8 cellular contexts compared by ENCODE assay signal in genomic region chr1:207866471-207867135, GRCh38. TPM values are rescaled to one million over a fixed set of nuclear protein-coding genes. Genes with fewer than 3 reads are reported as not detected.
DNase-seq lines count a peak whose midpoint lies in the region; ATAC-seq and TF ChIP-seq lines count a peak whose summit lies in the region.

No MANE protein-coding gene starts in this region.

- no peak overlapping the region for H3K27ac Mint-ChIP-seq in GM23338

- no peaks in the 10 kb centered on the region for H3K9me3 Mint-ChIP-seq in GM23338

- TF ChIP-seq POLR2A in NB4 (IDR thresholded peaks at IDR 0.05; ENCODE audit: extremely low read depth, insufficient read length) = no peak

- H3K9me2 ChIP-seq in GM23338 (ENCODE audit: insufficient read depth) = no peaks in the 10 kb centered on the region

- no peak overlapping the region for H3K4me3 Mint-ChIP-seq in GM23338

- H3K36me3 ChIP-seq in GM23338 (ENCODE audit: insufficient read depth) = no peaks in the 10 kb centered on the region

- H3F3A ChIP-seq in GM23338 (replicated peaks; ENCODE audit: low read depth) = 0 out of 2 replicates have a peak, but pooled peaks cover 4% of the 10 kb centered on the region

- no peak for ATAC-seq in GM23338
- ATAC-seq in GM21360 (IDR thresholded peaks at IDR 0.05; ENCODE audit: unreplicated experiment) = no peak

- H3K27ac ChIP-seq in 22Rv1 (peak overlapping the region; percentile 95), GM23338 (ENCODE audit: low read depth) (no peak overlapping the region)

- peaks cover 10% of the 10 kb centered on the region for H3K4me1 Mint-ChIP-seq in GM23338

- H4K20me1 ChIP-seq in GM23338 (replicated peaks; ENCODE audit: insufficient read depth) = no peaks in the 10 kb centered on the region

- peak; percentile 46 for DNase-seq in NB4 (ENCODE audit: low read depth)
- DNase-seq in choroid plexus epithelial cell (ENCODE audit: low read depth) = peak; percentile 80
- peak; percentile 47 for DNase-seq in middle frontal gyrus (ENCODE audit: extremely low spot score, low spot score)
- DNase-seq in ureter (ENCODE audit: low spot score) = peak; percentile 72
- DNase-seq in GM23338 (ENCODE audit: low spot score) = no peak
- no peak for DNase-seq in NCI-H446 (lab: John Stamatoyannopoulos, UW)

- TF ChIP-seq CTCF in 22Rv1 (IDR thresholded peaks at IDR 0.05) = no peak
- TF ChIP-seq CTCF in NB4 (IDR thresholded peaks at IDR 0.05; ENCODE audit: low read depth, low read length) = no peak
- TF ChIP-seq CTCF in choroid plexus epithelial cell (conservative IDR thresholded peaks at IDR 0.05; ENCODE audit: low read depth, low read length) = no peak
- no peak for TF ChIP-seq CTCF in GM23338 (conservative IDR thresholded peaks at IDR 0.05; ENCODE audit: low read depth in 2 of 2)

- peaks cover 19% of the 10 kb centered on the region for H3K27me3 Mint-ChIP-seq in GM23338 (ENCODE audit: insufficient read depth, low read depth, poor library complexity)

- no peaks in the 10 kb centered on the region for H3K36me3 Mint-ChIP-seq in GM23338 (ENCODE audit: low read depth)

- H3K4me3 ChIP-seq in NB4 (ENCODE audit: low read depth, low read length) (peak overlapping the region; percentile 32), choroid plexus epithelial cell (ENCODE audit: low read depth, low read length) (no peak overlapping the region), GM23338 (no peak overlapping the region)

- H3K79me2 ChIP-seq in GM23338 (replicated peaks; ENCODE audit: insufficient read depth) = no peaks in the 10 kb centered on the region

- H3K4me1 ChIP-seq in GM23338 (ENCODE audit: insufficient read depth) = peaks cover 7% of the 10 kb centered on the region; the same call in 1 of the 2 replicates

- H3K4me2 ChIP-seq in GM23338 = no peak overlapping the region

- peaks cover 28% of the 10 kb centered on the region for H3K27me3 ChIP-seq in GM23338 (ENCODE audit: insufficient read depth)

- no peak overlapping the region for H2AFZ ChIP-seq in GM23338

TF ChIP-seq in GM23338, 12 proteins besides CTCF, POLR2A, EP300 and RAD21:
- TF ChIP-seq ZNF114 (CRISPR knock-in tag; IDR thresholded peaks at IDR 0.05) (no peak), CREB1 (CRISPR knock-in tag; IDR thresholded peaks at IDR 0.05; ENCODE audit: low read depth) (no peak), ZNF331 (CRISPR knock-in tag; IDR thresholded peaks at IDR 0.05; ENCODE audit: low read depth) (no peak), EZH2phosphoT487 (IDR thresholded peaks at IDR 0.05; ENCODE audit: unreplicated experiment) (no peak), NANOG (IDR thresholded peaks at IDR 0.05; ENCODE audit: borderline replicate concordance) (no peak), STAT1 (IDR thresholded peaks at IDR 0.05; ENCODE audit: unreplicated experiment) (no peak), JUNB (IDR thresholded peaks at IDR 0.05; ENCODE audit: unreplicated experiment) (no peak), EZH2 (IDR thresholded peaks at IDR 0.05; ENCODE audit: low read depth, unreplicated experiment) (no peak), ETS1 (IDR thresholded peaks at IDR 0.05) (no peak), POLR2AphosphoS5 (IDR thresholded peaks at IDR 0.05; ENCODE audit: low read depth) (no peak)
- TF ChIP-seq, protein P1, sequence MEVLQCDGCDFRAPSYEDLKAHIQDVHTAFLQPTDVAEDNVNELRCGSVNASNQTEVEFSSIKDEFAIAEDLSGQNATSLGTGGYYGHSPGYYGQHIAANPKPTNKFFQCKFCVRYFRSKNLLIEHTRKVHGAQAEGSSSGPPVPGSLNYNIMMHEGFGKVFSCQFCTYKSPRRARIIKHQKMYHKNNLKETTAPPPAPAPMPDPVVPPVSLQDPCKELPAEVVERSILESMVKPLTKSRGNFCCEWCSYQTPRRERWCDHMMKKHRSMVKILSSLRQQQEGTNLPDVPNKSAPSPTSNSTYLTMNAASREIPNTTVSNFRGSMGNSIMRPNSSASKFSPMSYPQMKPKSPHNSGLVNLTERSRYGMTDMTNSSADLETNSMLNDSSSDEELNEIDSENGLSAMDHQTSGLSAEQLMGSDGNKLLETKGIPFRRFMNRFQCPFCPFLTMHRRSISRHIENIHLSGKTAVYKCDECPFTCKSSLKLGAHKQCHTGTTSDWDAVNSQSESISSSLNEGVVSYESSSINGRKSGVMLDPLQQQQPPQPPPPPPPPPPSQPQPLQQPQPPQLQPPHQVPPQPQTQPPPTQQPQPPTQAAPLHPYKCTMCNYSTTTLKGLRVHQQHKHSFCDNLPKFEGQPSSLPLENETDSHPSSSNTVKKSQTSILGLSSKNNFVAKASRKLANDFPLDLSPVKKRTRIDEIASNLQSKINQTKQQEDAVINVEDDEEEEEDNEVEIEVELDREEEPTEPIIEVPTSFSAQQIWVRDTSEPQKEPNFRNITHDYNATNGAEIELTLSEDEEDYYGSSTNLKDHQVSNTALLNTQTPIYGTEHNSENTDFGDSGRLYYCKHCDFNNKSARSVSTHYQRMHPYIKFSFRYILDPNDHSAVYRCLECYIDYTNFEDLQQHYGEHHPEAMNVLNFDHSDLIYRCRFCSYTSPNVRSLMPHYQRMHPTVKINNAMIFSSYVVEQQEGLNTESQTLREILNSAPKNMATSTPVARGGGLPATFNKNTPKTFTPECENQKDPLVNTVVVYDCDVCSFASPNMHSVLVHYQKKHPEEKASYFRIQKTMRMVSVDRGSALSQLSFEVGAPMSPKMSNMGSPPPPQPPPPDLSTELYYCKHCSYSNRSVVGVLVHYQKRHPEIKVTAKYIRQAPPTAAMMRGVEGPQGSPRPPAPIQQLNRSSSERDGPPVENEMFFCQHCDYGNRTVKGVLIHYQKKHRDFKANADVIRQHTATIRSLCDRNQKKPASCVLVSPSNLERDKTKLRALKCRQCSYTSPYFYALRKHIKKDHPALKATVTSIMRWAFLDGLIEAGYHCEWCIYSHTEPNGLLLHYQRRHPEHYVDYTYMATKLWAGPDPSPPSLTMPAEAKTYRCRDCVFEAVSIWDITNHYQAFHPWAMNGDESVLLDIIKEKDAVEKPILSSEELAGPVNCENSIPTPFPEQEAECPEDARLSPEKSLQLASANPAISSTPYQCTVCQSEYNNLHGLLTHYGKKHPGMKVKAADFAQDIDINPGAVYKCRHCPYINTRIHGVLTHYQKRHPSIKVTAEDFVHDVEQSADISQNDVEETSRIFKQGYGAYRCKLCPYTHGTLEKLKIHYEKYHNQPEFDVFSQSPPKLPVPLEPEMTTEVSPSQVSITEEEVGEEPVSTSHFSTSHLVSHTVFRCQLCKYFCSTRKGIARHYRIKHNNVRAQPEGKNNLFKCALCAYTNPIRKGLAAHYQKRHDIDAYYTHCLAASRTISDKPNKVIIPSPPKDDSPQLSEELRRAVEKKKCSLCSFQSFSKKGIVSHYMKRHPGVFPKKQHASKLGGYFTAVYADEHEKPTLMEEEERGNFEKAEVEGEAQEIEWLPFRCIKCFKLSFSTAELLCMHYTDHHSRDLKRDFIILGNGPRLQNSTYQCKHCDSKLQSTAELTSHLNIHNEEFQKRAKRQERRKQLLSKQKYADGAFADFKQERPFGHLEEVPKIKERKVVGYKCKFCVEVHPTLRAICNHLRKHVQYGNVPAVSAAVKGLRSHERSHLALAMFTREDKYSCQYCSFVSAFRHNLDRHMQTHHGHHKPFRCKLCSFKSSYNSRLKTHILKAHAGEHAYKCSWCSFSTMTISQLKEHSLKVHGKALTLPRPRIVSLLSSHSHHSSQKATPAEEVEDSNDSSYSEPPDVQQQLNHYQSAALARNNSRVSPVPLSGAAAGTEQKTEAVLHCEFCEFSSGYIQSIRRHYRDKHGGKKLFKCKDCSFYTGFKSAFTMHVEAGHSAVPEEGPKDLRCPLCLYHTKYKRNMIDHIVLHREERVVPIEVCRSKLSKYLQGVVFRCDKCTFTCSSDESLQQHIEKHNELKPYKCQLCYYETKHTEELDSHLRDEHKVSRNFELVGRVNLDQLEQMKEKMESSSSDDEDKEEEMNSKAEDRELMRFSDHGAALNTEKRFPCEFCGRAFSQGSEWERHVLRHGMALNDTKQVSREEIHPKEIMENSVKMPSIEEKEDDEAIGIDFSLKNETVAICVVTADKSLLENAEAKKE (CRISPR knock-in tag; IDR thresholded peaks at IDR 0.05) = no peak
- TF ChIP-seq, protein P2, sequence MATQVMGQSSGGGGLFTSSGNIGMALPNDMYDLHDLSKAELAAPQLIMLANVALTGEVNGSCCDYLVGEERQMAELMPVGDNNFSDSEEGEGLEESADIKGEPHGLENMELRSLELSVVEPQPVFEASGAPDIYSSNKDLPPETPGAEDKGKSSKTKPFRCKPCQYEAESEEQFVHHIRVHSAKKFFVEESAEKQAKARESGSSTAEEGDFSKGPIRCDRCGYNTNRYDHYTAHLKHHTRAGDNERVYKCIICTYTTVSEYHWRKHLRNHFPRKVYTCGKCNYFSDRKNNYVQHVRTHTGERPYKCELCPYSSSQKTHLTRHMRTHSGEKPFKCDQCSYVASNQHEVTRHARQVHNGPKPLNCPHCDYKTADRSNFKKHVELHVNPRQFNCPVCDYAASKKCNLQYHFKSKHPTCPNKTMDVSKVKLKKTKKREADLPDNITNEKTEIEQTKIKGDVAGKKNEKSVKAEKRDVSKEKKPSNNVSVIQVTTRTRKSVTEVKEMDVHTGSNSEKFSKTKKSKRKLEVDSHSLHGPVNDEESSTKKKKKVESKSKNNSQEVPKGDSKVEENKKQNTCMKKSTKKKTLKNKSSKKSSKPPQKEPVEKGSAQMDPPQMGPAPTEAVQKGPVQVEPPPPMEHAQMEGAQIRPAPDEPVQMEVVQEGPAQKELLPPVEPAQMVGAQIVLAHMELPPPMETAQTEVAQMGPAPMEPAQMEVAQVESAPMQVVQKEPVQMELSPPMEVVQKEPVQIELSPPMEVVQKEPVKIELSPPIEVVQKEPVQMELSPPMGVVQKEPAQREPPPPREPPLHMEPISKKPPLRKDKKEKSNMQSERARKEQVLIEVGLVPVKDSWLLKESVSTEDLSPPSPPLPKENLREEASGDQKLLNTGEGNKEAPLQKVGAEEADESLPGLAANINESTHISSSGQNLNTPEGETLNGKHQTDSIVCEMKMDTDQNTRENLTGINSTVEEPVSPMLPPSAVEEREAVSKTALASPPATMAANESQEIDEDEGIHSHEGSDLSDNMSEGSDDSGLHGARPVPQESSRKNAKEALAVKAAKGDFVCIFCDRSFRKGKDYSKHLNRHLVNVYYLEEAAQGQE (IDR thresholded peaks at IDR 0.05; ENCODE audit: unreplicated experiment) = no peak

RNA-seq across cellular contexts. Expression of gene CD34, which starts 44.3 kb away (rescaled TPM):
- total RNA-seq in ureter = 40.9 TPM
- 0.07 and 0.23 TPM in 2 replicates for total RNA-seq in GM23338 (2014; rRNA removed; shearing (Covaris generic))
- polyA plus RNA-seq in GM23338 (2016; fragmentation: Nextera tagmentation; extraction: Ambion mirVana) = 0.09 and 0.18 TPM in 2 replicates

Comparison
In these comparisons a context has a peak if more than half of its experiments do, and no peak if none do; other contexts are left out.
1. DNase-seq: peak in NB4 (single experiment), choroid plexus epithelial cell (single experiment), middle frontal gyrus (single experiment) and ureter (single experiment); none in GM23338 (single experiment) and NCI-H446 (0 of 2).
2. RNA of gene CD34, which starts 44.3 kb away (total RNA-seq): 40.9 TPM in ureter (single experiment); 0.07 to 0.23 TPM in GM23338; every median in the first group is over 10 times any median in the second.